In genomic region chr10:77357611-77358010, GRCh38 we compare ENCODE assay signal across 15 cellular contexts.
DNase-seq lines count a peak whose midpoint lies in the region; TF ChIP-seq lines count a peak whose summit lies in the region.
"Had no signal": no experiment of that assay in that cellular context is flagged by ENCODE, and none has a peak within 500 bp of the region (broad histone marks: within the 10 kb centered on the region; RNA-seq: fewer than 3 reads in every experiment).

No MANE protein-coding gene starts in this region.

- H3K27ac ChIP-seq in angular gyrus (ENCODE audit: low read depth, low read length) = peak overlapping the region; percentile 54
- no peak overlapping the region for H3K27ac ChIP-seq in ovary
- H3K27ac ChIP-seq: pancreas had no signal

- no peaks in the 10 kb centered on the region for H3K4me1 ChIP-seq in ovary (ENCODE audit: insufficient read depth)
- H3K4me1 ChIP-seq: pancreas had no signal

- 87 to 92% (median 91%) methylated on average over 2 of the region's 2 CpGs for WGBS in ovary, 3 donors

- H3K9me3 ChIP-seq in ovary = no peaks in the 10 kb centered on the region
- H3K9me3 ChIP-seq: pancreas had no signal

- DNase-seq in HCEC 1CT (peak; percentile 77), hepatic stellate cell (ENCODE audit: low spot score) (peak; percentile 64), NCI-H1694 treated with DMSO at 0.1 percent for 48 hours (lab: John Stamatoyannopoulos, UW) (no peak), ovary (no peak)
- no peak for DNase-seq in activated naive CD4-positive, alpha-beta T cell treated with anti-CD3 and anti-CD28 coated beads, Interleukin-2, amount 50 U/mL, for 16 hours
- DNase-seq in activated CD4-positive, alpha-beta T cell treated with anti-CD3 and anti-CD28 coated beads, Interleukin-2, amount 50 U/mL, for 48 hours = no peak
- DNase-seq: activated CD8-positive, alpha-beta T cell treated with anti-CD3 and anti-CD28 coated beads for 36 hours; activated naive CD4-positive, alpha-beta T cell treated with anti-CD3 and anti-CD28 coated beads, Interleukin-2, amount 10 ng/mL, durations not matched to agents 7 days and 5 days; DND-41; effector CD4-positive, alpha-beta T cell; hypothalamus; NCI-H2107; pancreas had no signal

- no peak overlapping the region for H3K4me3 ChIP-seq in ovary
- H3K4me3 ChIP-seq: lung, pancreas had no signal

- no peaks in the 10 kb centered on the region for H3K27me3 ChIP-seq in ovary
- H3K27me3 ChIP-seq: pancreas had no signal

- TF ChIP-seq CTCF in ovary (IDR thresholded peaks at IDR 0.05) = no peak

- intact Hi-C loops in ovary (cut with DNase I) = no loop called here

- no peaks in the 10 kb centered on the region for H3K36me3 ChIP-seq in ovary
- H3K36me3 ChIP-seq: pancreas had no signal

- no peak for TF ChIP-seq EP300 in ovary (IDR thresholded peaks at IDR 0.05)

- TF ChIP-seq POLR2A in ovary (IDR thresholded peaks at IDR 0.05) = no peak

Comparison
In these comparisons a context has a peak if more than half of its experiments do, and no peak if none do; other contexts are left out.
1. DNase-seq: peak in HCEC 1CT (single experiment) and hepatic stellate cell (single experiment); none in activated naive CD4-positive, alpha-beta T cell treated with anti-CD3 and anti-CD28 coated beads, Interleukin-2, amount 50 U/mL, for 16 hours (single experiment), NCI-H1694 treated with DMSO at 0.1 percent for 48 hours (single experiment), activated CD4-positive, alpha-beta T cell treated with anti-CD3 and anti-CD28 coated beads, Interleukin-2, amount 50 U/mL, for 48 hours (0 of 2) and ovary (0 of 5).